Comparison of ENCODE assay signal across 8 cellular contexts in genomic region chr17:4624406-4624805, GRCh38. TPM values are rescaled to one million over a fixed set of nuclear protein-coding genes. Genes with fewer than 3 reads are reported as not detected.
"Had no signal": no experiment of that assay in that cellular context is flagged by ENCODE, and none has a peak within 500 bp of the region (broad histone marks: within the 10 kb centered on the region; RNA-seq: fewer than 3 reads in every experiment).

No MANE protein-coding gene starts in this region.

RNA-seq across cellular contexts. Expression of gene ALOX15, which starts 17.1 kb away (rescaled TPM):
- total RNA-seq: foreskin keratinocyte, lung microvascular endothelial cell, myocyte, natural killer cell, posterior vena cava, tibial nerve, vagina had no signal
- polyA plus RNA-seq: foreskin keratinocyte had no signal

RNA-seq across cellular contexts. Expression of gene SMTNL2, which starts 40.1 kb away (rescaled TPM):
- total RNA-seq: foreskin keratinocyte, liver, lung microvascular endothelial cell, natural killer cell had no signal
- polyA plus RNA-seq: foreskin keratinocyte had no signal
